In genomic region chr9:98609646-98610045, GRCh38 we compare ENCODE assay signal across 31 cellular contexts.
"Had no signal": no experiment of that assay in that cellular context is flagged by ENCODE, and none has a peak within 500 bp of the region (broad histone marks: within the 10 kb centered on the region; RNA-seq: fewer than 3 reads in every experiment).

No MANE protein-coding gene starts in this region.

- H3K4me3 Mint-ChIP-seq: activated CD4-positive, alpha-beta T cell treated with anti-CD3 and anti-CD28 coated beads, Interleukin-2, amount 10 ng/mL, durations not matched to agents 24 days and 14 days; activated CD8-positive, alpha-beta T cell treated with anti-CD3 and anti-CD28 coated beads for 36 hours; activated naive CD4-positive, alpha-beta T cell treated with anti-CD3 and anti-CD28 coated beads for 36 hours; activated T-cell treated with anti-CD3 and anti-CD28 coated beads, Interleukin-2, amount 50 U/mL, for 72 hours; brain; T-helper 1 cell treated with Interleukin-12 subunit alpha and Interleukin-12 subunit beta and Interleukin-4 antibody, amounts not matched to agents 30 μg/mL and 1 μg/mL, for 36 hours; T-helper 2 cell treated with Interferon-gamma antibody and Interleukin-4, amounts not matched to agents 5 μg/mL and 100 μg/mL, for 36 hours had no signal

- H3K4me3 ChIP-seq: adrenal gland, Peyer's patch, SJSA1 had no signal

- H3K4me2 ChIP-seq: SK-N-SH had no signal

- H3K27ac Mint-ChIP-seq: activated CD4-positive, alpha-beta T cell treated with anti-CD3 and anti-CD28 coated beads, Interleukin-2, amount 10 ng/mL, durations not matched to agents 24 days and 14 days; activated CD8-positive, alpha-beta T cell treated with anti-CD3 and anti-CD28 coated beads for 36 hours; activated naive CD4-positive, alpha-beta T cell treated with anti-CD3 and anti-CD28 coated beads for 36 hours; activated naive CD4-positive, alpha-beta T cell treated with anti-CD3 and anti-CD28 coated beads, Interleukin-2, amount 50 U/mL, for 72 hours; activated T-cell treated with anti-CD3 and anti-CD28 coated beads, Interleukin-2, amount 50 U/mL, for 72 hours; T-helper 1 cell treated with Interleukin-12 subunit alpha and Interleukin-12 subunit beta and Interleukin-4 antibody, amounts not matched to agents 30 μg/mL and 1 μg/mL, for 36 hours; T-helper 2 cell treated with Interferon-gamma antibody and Interleukin-4, amounts not matched to agents 5 μg/mL and 100 μg/mL, for 36 hours had no signal

- H3K27me3 ChIP-seq: adrenal gland, Peyer's patch, SJSA1 had no signal

- H3K9me3 ChIP-seq: adrenal gland, Peyer's patch, SJSA1, SK-N-SH had no signal

- H3K27ac ChIP-seq: adrenal gland, Peyer's patch, SJSA1 had no signal

- H3K9ac ChIP-seq: SK-N-SH had no signal

- DNase-seq: activated CD4-positive, alpha-beta T cell treated with anti-CD3 and anti-CD28 coated beads, Interleukin-2, amount 10 ng/mL, durations not matched to agents 24 days and 14 days; activated CD4-positive, alpha-beta T cell treated with anti-CD3 and anti-CD28 coated beads, Interleukin-2, amount 50 U/mL, for 4 hours; activated CD8-positive, alpha-beta T cell treated with anti-CD3 and anti-CD28 coated beads for 36 hours; activated gamma-delta T cell treated with Interleukin-2 at 50 U/mL for 16 hours; activated naive CD4-positive, alpha-beta T cell treated with anti-CD3 and anti-CD28 coated beads for 36 hours; activated T-cell treated with anti-CD3 and anti-CD28 coated beads, Interleukin-2, amount 50 U/mL, for 1 hour; activated T-cell treated with anti-CD3 and anti-CD28 coated beads, Interleukin-2, amount 50 U/mL, for 72 hours; adrenal gland; anterior cingulate cortex; caudate nucleus; NCI-H1092 treated with DMSO at 0.1 percent for 48 hours; NCI-H1417; NCI-H146; NCI-H187; NCI-H2029 treated with DMSO at 0.1 percent for 48 hours; NCI-H2107; NCI-H2171; NCI-H510A; NCI-H526; NCI-H748 treated with DMSO at 0.1 percent for 48 hours; NK-92 treated with Interleukin-12 subunit alpha and Interleukin-12 subunit beta, amount 100 ng/mL, for 24 hours; PC-3; Peyer's patch; RPMI8226; SHP77 treated with DMSO at 0.1 percent for 48 hours; SK-N-SH had no signal

- ATAC-seq: activated CD8-positive, alpha-beta T cell treated with anti-CD3 and anti-CD28 coated beads for 36 hours; activated naive CD4-positive, alpha-beta T cell treated with anti-CD3 and anti-CD28 coated beads, Interleukin-2, amount 50 U/mL, for 72 hours; activated T-cell treated with anti-CD3 and anti-CD28 coated beads, Interleukin-2, amount 50 U/mL, for 72 hours; PC-3 had no signal

- H3K36me3 Mint-ChIP-seq: activated naive CD4-positive, alpha-beta T cell treated with anti-CD3 and anti-CD28 coated beads, Interleukin-2, amount 50 U/mL, for 72 hours; brain had no signal

- H3K4me1 ChIP-seq: adrenal gland, Peyer's patch had no signal

- H3K4me1 Mint-ChIP-seq: activated CD4-positive, alpha-beta T cell treated with anti-CD3 and anti-CD28 coated beads, Interleukin-2, amount 10 ng/mL, durations not matched to agents 24 days and 14 days had no signal

- H3K9me3 Mint-ChIP-seq: activated CD4-positive, alpha-beta T cell treated with anti-CD3 and anti-CD28 coated beads, Interleukin-2, amount 10 ng/mL, durations not matched to agents 24 days and 14 days; activated CD8-positive, alpha-beta T cell treated with anti-CD3 and anti-CD28 coated beads for 36 hours; activated naive CD4-positive, alpha-beta T cell treated with anti-CD3 and anti-CD28 coated beads for 36 hours; activated naive CD4-positive, alpha-beta T cell treated with anti-CD3 and anti-CD28 coated beads, Interleukin-2, amount 50 U/mL, for 72 hours; activated T-cell treated with anti-CD3 and anti-CD28 coated beads, Interleukin-2, amount 50 U/mL, for 72 hours; T-helper 1 cell treated with Interleukin-12 subunit alpha and Interleukin-12 subunit beta and Interleukin-4 antibody, amounts not matched to agents 30 μg/mL and 1 μg/mL, for 36 hours; T-helper 2 cell treated with Interferon-gamma antibody and Interleukin-4, amounts not matched to agents 5 μg/mL and 100 μg/mL, for 36 hours had no signal

- H3K36me3 ChIP-seq: adrenal gland, Peyer's patch, SJSA1 had no signal
